ENCODE assay signal across 28 cellular contexts in the genomic region with DNA sequence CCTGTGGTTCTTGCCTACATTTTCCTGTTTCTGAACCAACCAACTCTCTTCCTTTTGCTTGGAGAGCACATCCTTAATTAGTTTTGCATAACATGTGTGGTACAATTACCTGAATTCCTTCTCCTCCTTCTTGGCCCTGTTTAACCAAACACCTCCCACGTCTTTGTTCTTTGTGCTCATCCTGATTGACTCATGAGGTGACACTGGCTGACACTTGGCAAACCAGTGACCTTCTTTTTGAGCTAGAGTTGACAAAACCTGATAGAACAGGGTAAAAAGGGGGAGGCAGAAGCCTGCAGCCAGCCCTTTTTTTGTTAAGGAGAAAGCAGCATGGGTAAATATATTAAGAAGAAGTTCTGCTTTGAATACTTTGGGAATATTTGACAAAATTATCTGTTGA.
"Had no signal": no experiment of that assay in that cellular context is flagged by ENCODE, and none has a peak within 500 bp of the region (broad histone marks: within the 10 kb centered on the region; RNA-seq: fewer than 3 reads in every experiment).

No MANE protein-coding gene starts in this region.

- H3K27ac ChIP-seq: brain microvascular endothelial cell, epithelial cell of prostate, esophagus squamous epithelium, gastroesophageal sphincter, WERI-Rb-1 had no signal

- ATAC-seq: activated CD4-positive, CD25-positive, alpha-beta regulatory T cell treated with anti-CD3 and anti-CD28 coated beads, Interleukin-2, amount 50 U/mL, for 24 hours; activated CD8-positive, alpha-beta T cell treated with anti-CD3 and anti-CD28 coated beads for 36 hours; activated T-cell treated with anti-CD3 and anti-CD28 coated beads, Interleukin-2, amount 50 U/mL, for 4 hours; activated T-helper 17 cell treated with anti-CD3 and anti-CD28 coated beads, Interleukin-2, amount 50 U/mL, for 72 hours; gastroesophageal sphincter; T-helper 17 cell had no signal

- H3K9me3 ChIP-seq: esophagus squamous epithelium, gastroesophageal sphincter had no signal

- H3K36me3 ChIP-seq: brain microvascular endothelial cell, esophagus squamous epithelium, gastroesophageal sphincter, WERI-Rb-1 had no signal

- H3K4me3 ChIP-seq: esophagus squamous epithelium, gastroesophageal sphincter had no signal

- H3K27me3 ChIP-seq: brain microvascular endothelial cell, esophagus squamous epithelium, gastroesophageal sphincter had no signal

- H3K4me3 Mint-ChIP-seq: activated B cell treated with CpG ODN at 0.5 μM for 24 hours; activated CD8-positive, alpha-beta T cell treated with anti-CD3 and anti-CD28 coated beads for 36 hours; activated naive CD8-positive, alpha-beta T cell; activated T-cell treated with anti-CD3 and anti-CD28 coated beads, Interleukin-2, amount 50 U/mL, for 4 hours; activated T-helper 17 cell treated with anti-CD3 and anti-CD28 coated beads, Interleukin-2, amount 50 U/mL, for 72 hours; T-helper 17 cell; T-helper 2 cell treated with Interferon-gamma antibody and Interleukin-4, amounts not matched to agents 5 μg/mL and 100 μg/mL, for 36 hours had no signal

- H3K27me3 Mint-ChIP-seq: activated B cell treated with CpG ODN at 0.5 μM for 24 hours; activated CD8-positive, alpha-beta T cell treated with anti-CD3 and anti-CD28 coated beads for 36 hours; activated T-helper 17 cell treated with anti-CD3 and anti-CD28 coated beads, Interleukin-2, amount 50 U/mL, for 72 hours; T-helper 17 cell had no signal

- H3K4me1 ChIP-seq: esophagus squamous epithelium had no signal

- H3K9me3 Mint-ChIP-seq: activated B cell treated with CpG ODN at 0.5 μM for 24 hours; activated CD8-positive, alpha-beta T cell treated with anti-CD3 and anti-CD28 coated beads for 36 hours; activated T-cell treated with anti-CD3 and anti-CD28 coated beads, Interleukin-2, amount 50 U/mL, for 4 hours; activated T-helper 17 cell treated with anti-CD3 and anti-CD28 coated beads, Interleukin-2, amount 50 U/mL, for 72 hours; T-helper 2 cell treated with Interferon-gamma antibody and Interleukin-4, amounts not matched to agents 5 μg/mL and 100 μg/mL, for 36 hours had no signal

- H3K27ac Mint-ChIP-seq: activated B cell treated with CpG ODN at 0.5 μM for 24 hours; activated CD8-positive, alpha-beta T cell treated with anti-CD3 and anti-CD28 coated beads for 36 hours; activated naive CD8-positive, alpha-beta T cell; activated T-helper 17 cell treated with anti-CD3 and anti-CD28 coated beads, Interleukin-2, amount 50 U/mL, for 72 hours; T-helper 17 cell; T-helper 2 cell treated with Interferon-gamma antibody and Interleukin-4, amounts not matched to agents 5 μg/mL and 100 μg/mL, for 36 hours had no signal

- H3K4me1 Mint-ChIP-seq: activated B cell treated with CpG ODN at 0.5 μM for 24 hours; activated T-helper 17 cell treated with anti-CD3 and anti-CD28 coated beads, Interleukin-2, amount 50 U/mL, for 72 hours; T-helper 17 cell had no signal

- H3K36me3 Mint-ChIP-seq: activated naive CD8-positive, alpha-beta T cell had no signal

- DNase-seq: activated B cell treated with CpG ODN at 0.5 μM for 24 hours; activated CD4-positive, alpha-beta T cell treated with anti-CD3 and anti-CD28 coated beads for 48 hours; activated CD4-positive, alpha-beta T cell treated with anti-CD3 and anti-CD28 coated beads, Interleukin-2, amount 50 U/mL, for 1 hour; activated CD4-positive, alpha-beta T cell treated with anti-CD3 and anti-CD28 coated beads, Interleukin-2, amount 50 U/mL, for 48 hours; activated CD8-positive, alpha-beta memory T cell treated with anti-CD3 and anti-CD28 coated beads for 24 hours; activated CD8-positive, alpha-beta T cell treated with anti-CD3 and anti-CD28 coated beads for 36 hours; activated effector memory CD4-positive, alpha-beta T cell treated with Interleukin-2 at 50 U/mL for 16 hours; activated gamma-delta T cell treated with Interleukin-2 at 50 U/mL for 16 hours; activated naive CD4-positive, alpha-beta T cell treated with anti-CD3 and anti-CD28 coated beads, Interleukin-2, amount 50 U/mL, for 16 hours; activated naive CD4-positive, alpha-beta T cell treated with Interleukin-2 at 50 U/mL for 16 hours; activated T-cell treated with anti-CD3 and anti-CD28 coated beads, Interleukin-2, amount 50 U/mL, for 4 hours; amniotic stem cell; anterior cingulate cortex; brain microvascular endothelial cell; cortex of kidney; effector CD8-positive, alpha-beta T cell; esophagus squamous epithelium; foreskin melanocyte; T-helper 1 cell; T-helper 17 cell; T1000; WERI-Rb-1 had no signal
